Comparison of ENCODE assay signal across 8 cellular contexts in genomic region chr3:50356553-50356952, GRCh38. TPM values are rescaled to one million over a fixed set of nuclear protein-coding genes. Genes with fewer than 3 reads are reported as not detected.
DNase-seq lines count a peak whose midpoint lies in the region; ATAC-seq and TF ChIP-seq lines count a peak whose summit lies in the region.

No MANE protein-coding gene starts in this region.

- H3K36me3 ChIP-seq in MG63 = peaks cover 35% of the 10 kb centered on the region

- H3K27me3 Mint-ChIP-seq in chondrocyte (ENCODE audit: low read depth) = no peaks in the 10 kb centered on the region
- no peaks in the 10 kb centered on the region for H3K27me3 Mint-ChIP-seq in natural killer cell treated with Interleukin-12 subunit alpha and Interleukin-12 subunit beta and Interleukin-15 and Interleukin-18, amount 100 ng/mL, for 72 hours

- H3K27me3 ChIP-seq in MG63 = no peaks in the 10 kb centered on the region

- H3K4me3 Mint-ChIP-seq in chondrocyte (ENCODE audit: unreplicated experiment) = peak overlapping the region; percentile 93
- peak overlapping the region; percentile 97 for H3K4me3 Mint-ChIP-seq in natural killer cell treated with Interleukin-12 subunit alpha and Interleukin-12 subunit beta and Interleukin-15 and Interleukin-18, amount 100 ng/mL, for 72 hours

- no peak for TF ChIP-seq CTCF in chondrocyte (IDR thresholded peaks at IDR 0.05)

- no peaks in the 10 kb centered on the region for H3K9me3 Mint-ChIP-seq in chondrocyte (ENCODE audit: low read depth)
- H3K9me3 Mint-ChIP-seq in natural killer cell treated with Interleukin-12 subunit alpha and Interleukin-12 subunit beta and Interleukin-15 and Interleukin-18, amount 100 ng/mL, for 72 hours = no peaks in the 10 kb centered on the region

- no peaks in the 10 kb centered on the region for H3K9me3 ChIP-seq in MG63

- peaks cover 8% of the 10 kb centered on the region for H3K36me3 Mint-ChIP-seq in chondrocyte (ENCODE audit: low read depth)
- peaks cover 14% of the 10 kb centered on the region for H3K36me3 Mint-ChIP-seq in natural killer cell treated with Interleukin-12 subunit alpha and Interleukin-12 subunit beta and Interleukin-15 and Interleukin-18, amount 100 ng/mL, for 72 hours

- peak overlapping the region; percentile 15 for H3K27ac Mint-ChIP-seq in chondrocyte (ENCODE audit: unreplicated experiment)
- H3K27ac Mint-ChIP-seq in natural killer cell treated with Interleukin-12 subunit alpha and Interleukin-12 subunit beta and Interleukin-15 and Interleukin-18, amount 100 ng/mL, for 72 hours = peak overlapping the region in 1 of 2 donors; percentile 94

- DNase-seq in CD1c-positive myeloid dendritic cell (ENCODE audit: extremely low spot score) (peak; percentile 48), MG63 (peak; percentile 44), chondrocyte (ENCODE audit: low spot score) (no peak), superior temporal gyrus (ENCODE audit: extremely low spot score) (no peak)
- no peak for DNase-seq in natural killer cell treated with Interleukin-12 subunit alpha and Interleukin-12 subunit beta and Interleukin-15 and Interleukin-18, amount 100 ng/mL, for 72 hours (ENCODE audit: low spot score)
- no peak for DNase-seq in activated naive CD4-positive, alpha-beta T cell treated with anti-CD3 and anti-CD28 coated beads, Interleukin-2, amount 50 U/mL, for 16 hours
- DNase-seq in activated CD4-positive, alpha-beta T cell treated with anti-CD3 and anti-CD28 coated beads for 1 hour = no peak

- H3K4me1 Mint-ChIP-seq in chondrocyte (ENCODE audit: low read depth) = peaks cover 49% of the 10 kb centered on the region
- peaks cover 31 to 48% of the 10 kb centered on the region in 2 donors for H3K4me1 Mint-ChIP-seq in natural killer cell treated with Interleukin-12 subunit alpha and Interleukin-12 subunit beta and Interleukin-15 and Interleukin-18, amount 100 ng/mL, for 72 hours (ENCODE audit: low read depth in 2 of 2)

- peak overlapping the region; percentile 76; the same call in 1 of the 2 replicates for H3K4me3 ChIP-seq in MG63

- ATAC-seq in natural killer cell treated with Interleukin-12 subunit alpha and Interleukin-12 subunit beta and Interleukin-15 and Interleukin-18, amount 100 ng/mL, for 72 hours = no peak
- no peak for ATAC-seq in HG02759 (IDR thresholded peaks at IDR 0.05; ENCODE audit: unreplicated experiment)

RNA-seq across cellular contexts. Expression of gene TMEM115, which starts 2.8 kb away (rescaled TPM):
- total RNA-seq in MG63 (2014; rRNA removed; shearing (Covaris generic); ENCODE audit: low replicate concordance) = 18.7 and 24.1 TPM in 2 replicates
- 45.8 to 51.8 TPM (median 50.4 TPM) in 3 replicates for total RNA-seq in chondrocyte
- 10 to 100 TPM; 29.6 to 32.8 TPM for total RNA-seq in natural killer cell treated with Interleukin-12 subunit alpha and Interleukin-12 subunit beta and Interleukin-15 and Interleukin-18, amount 100 ng/mL, for 72 hours

RNA-seq across cellular contexts. Expression of gene CYB561D2, which starts 5.9 kb away (rescaled TPM):
- total RNA-seq in MG63 (2014; rRNA removed; shearing (Covaris generic); ENCODE audit: low replicate concordance) = 21.9 and 35.5 TPM in 2 replicates
- 18.2 to 29.4 TPM (median 19.5 TPM) in 3 replicates for total RNA-seq in chondrocyte
- 10 to 100 TPM; 36.9 to 38.2 TPM for total RNA-seq in natural killer cell treated with Interleukin-12 subunit alpha and Interleukin-12 subunit beta and Interleukin-15 and Interleukin-18, amount 100 ng/mL, for 72 hours

RNA-seq across cellular contexts. Expression of gene NPRL2, which starts 6.0 kb away (rescaled TPM):
- total RNA-seq in MG63 (2014; rRNA removed; shearing (Covaris generic); ENCODE audit: low replicate concordance) = 14.3 and 16.0 TPM in 2 replicates
- 19.8 to 26.9 TPM (median 21.7 TPM) in 3 replicates for total RNA-seq in chondrocyte
- 10 to 100 TPM; 42.3 to 44.6 TPM for total RNA-seq in natural killer cell treated with Interleukin-12 subunit alpha and Interleukin-12 subunit beta and Interleukin-15 and Interleukin-18, amount 100 ng/mL, for 72 hours

RNA-seq across cellular contexts. Expression of gene ZMYND10, which starts 11.0 kb away (rescaled TPM):
- total RNA-seq in MG63 (2014; rRNA removed; shearing (Covaris generic); ENCODE audit: low replicate concordance) = 0.43 TPM in 1 of 2 replicates, not detected in the other
- total RNA-seq in chondrocyte = 0.41 to 2.0 TPM (median 1.1 TPM) in 3 replicates
- 1 to 10 TPM in 1 of 2 donors, under 1 TPM in 1; 0.95 to 1.4 TPM for total RNA-seq in natural killer cell treated with Interleukin-12 subunit alpha and Interleukin-12 subunit beta and Interleukin-15 and Interleukin-18, amount 100 ng/mL, for 72 hours

RNA-seq across cellular contexts. Expression of gene RASSF1, which starts 15.9 kb away (rescaled TPM):
- 17.5 and 42.0 TPM in 2 replicates for total RNA-seq in MG63 (2014; rRNA removed; shearing (Covaris generic); ENCODE audit: low replicate concordance)
- 17.3 to 22.4 TPM (median 21.8 TPM) in 3 replicates for total RNA-seq in chondrocyte
- total RNA-seq in natural killer cell treated with Interleukin-12 subunit alpha and Interleukin-12 subunit beta and Interleukin-15 and Interleukin-18, amount 100 ng/mL, for 72 hours = 10 to 100 TPM; 48.2 to 65.4 TPM

Comparison
In these comparisons a context has a peak if more than half of its experiments do, and no peak if none do; other contexts are left out.
1. DNase-seq: peak in CD1c-positive myeloid dendritic cell (single experiment) and MG63 (single experiment); none in chondrocyte (single experiment), natural killer cell treated with Interleukin-12 subunit alpha and Interleukin-12 subunit beta and Interleukin-15 and Interleukin-18, amount 100 ng/mL, for 72 hours (single experiment), activated naive CD4-positive, alpha-beta T cell treated with anti-CD3 and anti-CD28 coated beads, Interleukin-2, amount 50 U/mL, for 16 hours (single experiment), activated CD4-positive, alpha-beta T cell treated with anti-CD3 and anti-CD28 coated beads for 1 hour (single experiment) and superior temporal gyrus (single experiment).